In genomic region chr14:53209370-53209769, GRCh38 we compare ENCODE assay signal across 15 cellular contexts. TPM values are rescaled to one million over a fixed set of nuclear protein-coding genes. Genes with fewer than 3 reads are reported as not detected.
A peak's percentile ranks its signal among the peaks of the same experiment; 100 is the strongest.
DNase-seq lines count a peak whose midpoint lies in the region; ATAC-seq and TF ChIP-seq lines count a peak whose summit lies in the region.
"Had no signal": no experiment of that assay in that cellular context is flagged by ENCODE, and none has a peak within 500 bp of the region (broad histone marks: within the 10 kb centered on the region; RNA-seq: fewer than 3 reads in every experiment).

No MANE protein-coding gene starts in this region.

- intact Hi-C loops in dorsolateral prefrontal cortex (cut with DNase I) (loop anchor here in 1 of 2 donors (10.0 kb wide), 1 partner anchor 255 kb away; the partner anchor contains the start of gene FERMT2), left colon (cut with DNase I, micrococcal nuclease) (no loop called here)

- H3K27me3 ChIP-seq in HL-60 (ENCODE audit: insufficient read depth, poor library complexity, severe bottlenecking), result no peaks in the 10 kb centered on the region
- no peaks in the 10 kb centered on the region for H3K27me3 ChIP-seq in dorsolateral prefrontal cortex

- peak; percentile 24 to 28 for DNase-seq in HL-60 (ENCODE audit: low read depth in 1 of 2, low spot score in 1 of 2)
- DNase-seq in OCI-M1 (lab: John Stamatoyannopoulos, UW), result peak; percentile 33
- peak; percentile 51 for DNase-seq in fibroblast of the aortic adventitia (ENCODE audit: low read depth)
- peak; percentile 44 for DNase-seq in midbrain (lab: John Stamatoyannopoulos, UW)
- DNase-seq in NCI-H524 (lab: John Stamatoyannopoulos, UW), result no peak
- DNase-seq in dorsolateral prefrontal cortex, result no peak
- DNase-seq in left colon, result no peak
- DNase-seq: activated CD4-positive, alpha-beta T cell treated with anti-CD3 and anti-CD28 coated beads, Interleukin-2, amount 50 U/mL, for 1 hour; activated naive CD4-positive, alpha-beta T cell treated with anti-CD3 and anti-CD28 coated beads, Interleukin-2, amount 10 ng/mL, durations not matched to agents 7 days and 5 days; COR-L47; GDM1; mesenchymal stem cell; retina; SK-N-SH had no signal

- H3K27ac ChIP-seq in HL-60 (replicated peaks), result peak overlapping the region; percentile 8
- peak overlapping the region in 15 of 59 donors; percentile 2 to 61 (median 24) for H3K27ac ChIP-seq in dorsolateral prefrontal cortex

- ATAC-seq in GM18868 (IDR thresholded peaks at IDR 0.05; ENCODE audit: unreplicated experiment) (no peak), left colon (no peak)

- TF ChIP-seq CTCF in HL-60 (IDR thresholded peaks at IDR 0.05; ENCODE audit: insufficient read depth, low read length) (no peak), fibroblast of the aortic adventitia (IDR thresholded peaks at IDR 0.05; ENCODE audit: insufficient read depth, low read length) (no peak), dorsolateral prefrontal cortex (IDR thresholded peaks at IDR 0.05 in 54 of 56, conservative IDR thresholded peaks at IDR 0.05 in 2 of 56; ENCODE audit: low read depth in 1 of 56, partially characterized antibody in 56 of 56) (peak in 1 of 56 donors; percentile 5)

- H3K4me3 ChIP-seq in HL-60 (replicated peaks; ENCODE audit: insufficient read depth, low read length), result no peak overlapping the region
- no peak overlapping the region for H3K4me3 ChIP-seq in fibroblast of the aortic adventitia (ENCODE audit: low read depth, low read length)
- no peak overlapping the region for H3K4me3 ChIP-seq in dorsolateral prefrontal cortex

RNA-seq across cellular contexts. Expression of gene DDHD1, which starts 56.2 kb away (rescaled TPM):
- 15.0 and 47.8 TPM in 2 replicates for total RNA-seq in fibroblast of the aortic adventitia (ENCODE audit: low replicate concordance)
- total RNA-seq in dorsolateral prefrontal cortex, result 10 to 100 TPM; 26.9 to 70.6 (median 49.7) TPM
- total RNA-seq in left colon, result 10 to 100 TPM in 1 of 2 donors, 1 to 10 TPM in 1; 9.0 to 10.1 TPM

Comparison
In these comparisons a context has a peak if more than half of its experiments do, and no peak if none do; other contexts are left out.
1. DNase-seq: peak in HL-60 (2 of 2), OCI-M1 (single experiment), fibroblast of the aortic adventitia (single experiment) and midbrain (single experiment); none in NCI-H524 (0 of 2), dorsolateral prefrontal cortex (0 of 10) and left colon (0 of 2).